8 cellular contexts compared by ENCODE assay signal in genomic region chr2:181715033-181715630, GRCh38. TPM values are rescaled to one million over a fixed set of nuclear protein-coding genes. Genes with fewer than 3 reads are reported as not detected.
DNase-seq lines count a peak whose midpoint lies in the region; ATAC-seq and TF ChIP-seq lines count a peak whose summit lies in the region.

No MANE protein-coding gene starts in this region.

- H3K9me3 ChIP-seq in PC-3 (ENCODE audit: low read length) = no peaks in the 10 kb centered on the region
- H3K9me3 ChIP-seq in fibroblast of lung (ENCODE audit: control insufficient read depth, insufficient read depth, low read depth, low read length) = no peaks in the 10 kb centered on the region
- no peaks in the 10 kb centered on the region for H3K9me3 ChIP-seq in neuron (ENCODE audit: low read length)
- H3K9me3 ChIP-seq in suprapubic skin = no peaks in the 10 kb centered on the region

- H3K27ac Mint-ChIP-seq in activated T-cell treated with anti-CD3 and anti-CD28 coated beads, Interleukin-2, amount 50 U/mL, for 24 hours = no peak overlapping the region

- no peak overlapping the region for H3K9ac ChIP-seq in PC-3 (ENCODE audit: low read length)
- H3K9ac ChIP-seq in fibroblast of lung (ENCODE audit: insufficient read depth, low read length) = no peak overlapping the region

- peak; percentile 94 for DNase-seq in DMS53 (lab: John Stamatoyannopoulos, UW)
- DNase-seq in LHCN-M2 (ENCODE audit: low read depth) = peak; percentile 74
- DNase-seq in PC-3 = peak; percentile 89
- peak; percentile 61 for DNase-seq in activated T-cell treated with anti-CD3 and anti-CD28 coated beads, Interleukin-2, amount 50 U/mL, for 24 hours
- peak; percentile 65 to 87 for DNase-seq in fibroblast of lung (ENCODE audit: low read depth in 2 of 2)
- peak in 1 of 2 donors; percentile 66 for DNase-seq in suprapubic skin (ENCODE audit: low spot score in 2 of 2)

- no peaks in the 10 kb centered on the region for H3K4me1 Mint-ChIP-seq in activated T-cell treated with anti-CD3 and anti-CD28 coated beads, Interleukin-2, amount 50 U/mL, for 24 hours (ENCODE audit: low read depth)

- H3K27me3 ChIP-seq in PC-3 (ENCODE audit: low read length) (no peaks in the 10 kb centered on the region), fibroblast of lung (ENCODE audit: control insufficient read depth, insufficient read depth, low read length) (no peaks in the 10 kb centered on the region), neuron (ENCODE audit: insufficient read depth, low read length) (peaks cover 2% of the 10 kb centered on the region), suprapubic skin (no peaks in the 10 kb centered on the region)

- BruUV-seq in PC-3 (replicated peaks; lab: Mats Ljungman, UMichigan) = no TSS peak

- intact Hi-C loops in PC-3 (cut with micrococcal nuclease) = loop anchor here (1.0 to 10.0 kb wide), 6 partner anchors 142 to 1591 kb away; no protein-coding TSS in a partner anchor

- no peaks in the 10 kb centered on the region for H3K36me3 Mint-ChIP-seq in activated T-cell treated with anti-CD3 and anti-CD28 coated beads, Interleukin-2, amount 50 U/mL, for 24 hours (ENCODE audit: low read depth)

- no peak for TF ChIP-seq EP300 in suprapubic skin (IDR thresholded peaks at IDR 0.05)

- TF ChIP-seq CTCF in PC-3 (conservative IDR thresholded peaks at IDR 0.05; ENCODE audit: low read depth, low read length) (peak; percentile 92), fibroblast of lung (conservative IDR thresholded peaks at IDR 0.05 in 1 of 2, IDR thresholded peaks at IDR 0.05 in 1 of 2; ENCODE audit: low read depth in 1 of 2, low read length in 2 of 2) (peak; percentile 59 to 63), suprapubic skin (IDR thresholded peaks at IDR 0.05) (peak; percentile 27 to 52)

- H3K27ac ChIP-seq in PC-3 (ENCODE audit: low read length) (no peak overlapping the region), fibroblast of lung (ENCODE audit: insufficient read depth, low read length) (no peak overlapping the region), suprapubic skin (no peak overlapping the region)

- no peaks in the 10 kb centered on the region for H4K20me1 ChIP-seq in PC-3 (ENCODE audit: low read length)
- H4K20me1 ChIP-seq in fibroblast of lung (ENCODE audit: control insufficient read depth, extremely low read depth, insufficient read depth, low read length) = no peaks in the 10 kb centered on the region

- POLR2A ChIA-PET in PC-3 (lab: Charles Lee; ENCODE audit: unreplicated experiment) = no interaction called here

- H3K4me2 ChIP-seq in PC-3 (ENCODE audit: low read length) = no peak overlapping the region
- H3K4me2 ChIP-seq in fibroblast of lung (ENCODE audit: extremely low read depth, insufficient read depth, low read length) = no peak overlapping the region

- H3K79me2 ChIP-seq in PC-3 (ENCODE audit: low read length) (no peaks in the 10 kb centered on the region), fibroblast of lung (ENCODE audit: control insufficient read depth, insufficient read depth, low read length) (no peaks in the 10 kb centered on the region)

- no peak for TF ChIP-seq POLR2A in suprapubic skin (IDR thresholded peaks at IDR 0.05)

- no peaks in the 10 kb centered on the region for H3F3A ChIP-seq in PC-3 (ENCODE audit: low read length, unreplicated experiment)

- WGBS in suprapubic skin = 0% methylated on average over 2 of the region's 2 CpGs

- H3K4me3 ChIP-seq in PC-3 (ENCODE audit: low read length) (no peak overlapping the region), fibroblast of lung (replicated peaks in 1 of 4; ENCODE audit: control extremely low read depth in 1 of 4, insufficient read depth in 1 of 4, low read depth in 3 of 4, low read length in 4 of 4) (no peak overlapping the region), neuron (ENCODE audit: low read length) (no peak overlapping the region), suprapubic skin (no peak overlapping the region)

- CTCF ChIA-PET in PC-3 (lab: Charles Lee) = interaction anchor here (0.6 to 1.4 kb wide), 12 partner anchors 57 to 1592 kb away, joined by 3 to 32 read pairs (median 4); no protein-coding TSS in a partner anchor

- H3K4me1 ChIP-seq in PC-3 (ENCODE audit: insufficient read depth, low read length) = no peaks in the 10 kb centered on the region
- H3K4me1 ChIP-seq in fibroblast of lung (ENCODE audit: control insufficient read depth, extremely low read depth, insufficient read depth, low read length) = no peaks in the 10 kb centered on the region
- H3K4me1 ChIP-seq in neuron (ENCODE audit: insufficient read depth, low read length) = peaks cover 2% of the 10 kb centered on the region
- no peaks in the 10 kb centered on the region for H3K4me1 ChIP-seq in suprapubic skin

- H3K9me2 ChIP-seq in PC-3 (replicated peaks; ENCODE audit: low read length) = no peaks in the 10 kb centered on the region

- H3K4me3 Mint-ChIP-seq in activated T-cell treated with anti-CD3 and anti-CD28 coated beads, Interleukin-2, amount 50 U/mL, for 24 hours = no peak overlapping the region

- peak; percentile 93 for ATAC-seq in GM21786 (IDR thresholded peaks at IDR 0.05; ENCODE audit: unreplicated experiment)
- peak; percentile 84 for ATAC-seq in PC-3

- no peaks in the 10 kb centered on the region for H3K9me3 Mint-ChIP-seq in activated T-cell treated with anti-CD3 and anti-CD28 coated beads, Interleukin-2, amount 50 U/mL, for 24 hours

- H3K27me3 Mint-ChIP-seq in activated T-cell treated with anti-CD3 and anti-CD28 coated beads, Interleukin-2, amount 50 U/mL, for 24 hours = no peaks in the 10 kb centered on the region

- H2AFZ ChIP-seq in PC-3 (ENCODE audit: low read length) (no peak overlapping the region), fibroblast of lung (ENCODE audit: low read length) (no peak overlapping the region), neuron (ENCODE audit: low read depth, low read length) (peak overlapping the region; percentile 85)

- H3K36me3 ChIP-seq in PC-3 (ENCODE audit: low read depth, low read length) = no peaks in the 10 kb centered on the region
- no peaks in the 10 kb centered on the region for H3K36me3 ChIP-seq in fibroblast of lung (ENCODE audit: control insufficient read depth, insufficient read depth, low read length)
- no peaks in the 10 kb centered on the region for H3K36me3 ChIP-seq in neuron (ENCODE audit: insufficient read depth, low read length)
- no peaks in the 10 kb centered on the region for H3K36me3 ChIP-seq in suprapubic skin

RNA-seq across cellular contexts. Expression of gene NEUROD1, which starts 34.8 kb away (rescaled TPM):
- total RNA-seq in LHCN-M2 (2014; rRNA removed) (not detected in 2 replicates), PC-3 (2014; rRNA removed) (not detected in 2 replicates), fibroblast of lung (not detected in 2 replicates), suprapubic skin (not detected)
- polyA plus RNA-seq in LHCN-M2 (2012) = not detected
- not detected in 2 replicates for polyA plus RNA-seq in fibroblast of lung
- polyA plus RNA-seq in fibroblast of lung (2012) = not detected in 2 replicates
- polyA minus RNA-seq in fibroblast of lung (ENCODE audit: low replicate concordance) = not detected in 2 replicates

RNA-seq across cellular contexts. Expression of gene CERKL, which starts 58.2 kb away (rescaled TPM):
- 0.17 TPM in 1 of 2 replicates, not detected in the other for total RNA-seq in LHCN-M2 (2014; rRNA removed)
- 1.9 TPM for polyA plus RNA-seq in LHCN-M2 (2012)
- 0.92 and 0.98 TPM in 2 replicates for total RNA-seq in PC-3 (2014; rRNA removed)
- 0.17 TPM in 1 of 2 replicates, not detected in the other for total RNA-seq in fibroblast of lung
- polyA plus RNA-seq in fibroblast of lung = 0.03 TPM in 1 of 2 replicates, not detected in the other
- polyA plus RNA-seq in fibroblast of lung (2012) = 6.0 and 9.1 TPM in 2 replicates
- not detected in 2 replicates for polyA minus RNA-seq in fibroblast of lung (ENCODE audit: low replicate concordance)
- total RNA-seq in suprapubic skin = not detected

Comparison
In these comparisons a context has a peak if more than half of its experiments do, and no peak if none do; other contexts are left out.
1. CTCF ChIP-seq: peak in every context shown above with its lines; median percentile 92 in PC-3; 61 in fibroblast of lung; 40 in suprapubic skin.